In the genomic region with DNA sequence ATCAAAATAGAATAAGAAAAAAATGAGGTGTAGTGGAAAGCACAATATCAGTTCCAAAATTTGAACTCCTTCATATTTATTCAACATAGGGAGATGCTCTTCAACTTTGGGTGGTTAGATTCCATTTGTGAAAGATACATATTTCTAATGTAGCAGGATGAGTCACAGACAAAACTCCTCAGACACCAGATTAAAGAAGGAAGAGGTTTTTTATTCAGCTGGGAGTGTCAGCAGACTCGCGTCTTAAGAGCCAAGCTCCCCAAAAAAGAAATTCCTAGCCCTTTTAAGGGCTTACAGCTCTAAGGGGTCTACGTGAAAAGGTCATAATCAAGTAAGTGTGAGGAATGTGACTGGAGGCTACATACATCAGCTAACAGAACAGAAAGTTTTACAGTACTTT, we compare ENCODE assay signal across 18 cellular contexts. TPM values are rescaled to one million over a fixed set of nuclear protein-coding genes. Genes with fewer than 3 reads are reported as not detected.
A peak's percentile ranks its signal among the peaks of the same experiment; 100 is the strongest.
DNase-seq lines count a peak whose midpoint lies in the region; ATAC-seq, FAIRE-seq and TF ChIP-seq lines count a peak whose summit lies in the region.
"Had no signal": no experiment of that assay in that cellular context is flagged by ENCODE, and none has a peak within 500 bp of the region (broad histone marks: within the 10 kb centered on the region; RNA-seq: fewer than 3 reads in every experiment).

No MANE protein-coding gene starts in this region.

- H3F3A ChIP-seq in PC-3 (ENCODE audit: low read length, unreplicated experiment): no peaks in the 10 kb centered on the region

- TF ChIP-seq CTCF in PC-3 (conservative IDR thresholded peaks at IDR 0.05; ENCODE audit: low read depth, low read length) (no peak), nephron (IDR thresholded peaks at IDR 0.05; ENCODE audit: unreplicated experiment in 3 of 3) (no peak), GM13976 (IDR thresholded peaks at IDR 0.05; ENCODE audit: borderline replicate concordance, control extremely low read depth, extremely low read depth, insufficient read depth, missing control alignments) (no peak), HepG2 (CRISPR knock-in tag; IDR thresholded peaks at IDR 0.05) (no peak)

- H3K4me1 Mint-ChIP-seq in nephron: peaks cover 13% of the 10 kb centered on the region
- H3K4me1 Mint-ChIP-seq in effector memory CD8-positive, alpha-beta T cell (ENCODE audit: low read depth in 2 of 2): no peaks in the 10 kb centered on the region

- H2AFZ ChIP-seq in PC-3 (ENCODE audit: low read length): no peak overlapping the region
- no peak overlapping the region for H2AFZ ChIP-seq in HepG2 (ENCODE audit: low read length)
- H2AFZ ChIP-seq: PC-9 had no signal

- peaks cover 29% of the 10 kb centered on the region for H3K9me3 ChIP-seq in PC-3 (ENCODE audit: low read length)
- H3K9me3 ChIP-seq in HepG2 (ENCODE audit: low read length): peaks cover 27% of the 10 kb centered on the region
- H3K9me3 ChIP-seq: HAP-1 had no signal

- no peak for TF ChIP-seq POLR2A in HepG2 (IDR thresholded peaks at IDR 0.05; ENCODE audit: insufficient read depth in 1 of 2, low read depth in 2 of 2, low read length in 2 of 2)

- intact Hi-C loops in PC-3 (cut with micrococcal nuclease) (loop anchor here (1.0 kb wide), 1 partner anchor 132 kb away; no protein-coding TSS in a partner anchor), HepG2 (cut with micrococcal nuclease; ENCODE audit: unreplicated experiment) (no loop called here)

- H3K27ac Mint-ChIP-seq in nephron: peak overlapping the region in 2 of 3 experiments; percentile 5 to 59
- H3K27ac Mint-ChIP-seq in effector memory CD8-positive, alpha-beta T cell: no peak overlapping the region
- H3K27ac Mint-ChIP-seq: CD4-positive, alpha-beta T cell had no signal

- TF ChIP-seq RAD21 in HepG2 (CRISPR knock-in tag; IDR thresholded peaks at IDR 0.05): no peak

- in situ Hi-C loops in GM13976 (cut with MboI; ENCODE audit: low sequenced_read_pairs, unreplicated experiment): no loop called here
- in situ Hi-C loops in HepG2 (cut with HindIII; ENCODE audit: extremely low pct_ligation_motif_present, low pct_unique_long_range_greater_than_20kb): no loop called here

- H3K27ac ChIP-seq in PC-3 (ENCODE audit: low read length) (peak overlapping the region; percentile 52), HepG2 (ENCODE audit: extremely low read length, insufficient read depth, low read length) (no peak overlapping the region)
- H3K27ac ChIP-seq: PC-9 had no signal

- H3K4me3 Mint-ChIP-seq in nephron: no peak overlapping the region
- no peak overlapping the region for H3K4me3 Mint-ChIP-seq in effector memory CD8-positive, alpha-beta T cell
- H3K4me3 Mint-ChIP-seq: CD4-positive, alpha-beta T cell had no signal

- peak; percentile 7 for DNase-seq in GM03348 (ENCODE audit: low spot score)
- peak; percentile 40 for DNase-seq in PC-3
- peak; percentile 66 for DNase-seq in dedifferentiated amniotic fluid mesenchymal stem cell (ENCODE audit: extremely low spot score)
- DNase-seq in effector memory CD8-positive, alpha-beta T cell: no peak
- no peak for DNase-seq in NCI-H446 (lab: John Stamatoyannopoulos, UW)
- DNase-seq in GM13976 (ENCODE audit: low spot score): no peak
- no peak for DNase-seq in HepG2 (ENCODE audit: low spot score)
- DNase-seq: CD4-positive, alpha-beta T cell; DMS153; NCI-H1417; NCI-H187; NCI-H2227 treated with DMSO at 0.1 percent for 48 hours; NCI-H524 treated with DMSO at 0.1 percent for 48 hours; PC-9 had no signal

- POLR2A ChIA-PET in PC-3 (lab: Charles Lee; ENCODE audit: unreplicated experiment) (interaction anchor here (0.7 kb wide), 1 partner anchor 478 kb away, joined by 5 read pairs; no protein-coding TSS in a partner anchor), HepG2 (lab: Yijun Ruan, JAX) (interaction anchor here (1.7 kb wide), 1 partner anchor 55 kb away, joined by 3 read pairs; a partner anchor contains a TSS)

- H3K27me3 ChIP-seq in PC-3 (ENCODE audit: low read length) (no peaks in the 10 kb centered on the region), HepG2 (ENCODE audit: control insufficient read depth in 1 of 2, insufficient read depth in 2 of 2, low read length in 2 of 2) (no peaks in the 10 kb centered on the region)

- no peak for FAIRE-seq in HepG2 (lab: Jason Lieb, UNC)
- FAIRE-seq: A204.1, GM12892 had no signal

- H3K4me3 ChIP-seq in PC-3 (ENCODE audit: low read length) (no peak overlapping the region), HepG2 (replicated peaks in 1 of 3; ENCODE audit: insufficient read depth in 1 of 3, low read depth in 2 of 3, low read length in 3 of 3) (no peak overlapping the region)
- H3K4me3 ChIP-seq: HAP-1, PC-9 had no signal

- H3K36me3 Mint-ChIP-seq in nephron (ENCODE audit: low read depth): peaks cover 48% of the 10 kb centered on the region
- peaks cover 3% of the 10 kb centered on the region for H3K36me3 Mint-ChIP-seq in effector memory CD8-positive, alpha-beta T cell (ENCODE audit: insufficient read depth)

- H3K27me3 Mint-ChIP-seq in nephron (ENCODE audit: low read depth): no peaks in the 10 kb centered on the region
- no peaks in the 10 kb centered on the region for H3K27me3 Mint-ChIP-seq in effector memory CD8-positive, alpha-beta T cell
- H3K27me3 Mint-ChIP-seq: CD4-positive, alpha-beta T cell had no signal

- H4K20me1 ChIP-seq in PC-3 (ENCODE audit: low read length) (no peaks in the 10 kb centered on the region), HepG2 (ENCODE audit: insufficient read depth, low read length) (no peaks in the 10 kb centered on the region)

- H3K4me2 ChIP-seq in PC-3 (ENCODE audit: low read length): peak overlapping the region; percentile 26
- no peak overlapping the region for H3K4me2 ChIP-seq in HepG2 (ENCODE audit: low read depth, low read length)
- H3K4me2 ChIP-seq: PC-9 had no signal

- TF ChIP-seq EP300 in HepG2 (IDR thresholded peaks at IDR 0.05; ENCODE audit: low read depth in 2 of 2, low read length in 2 of 2): no peak
- no peak for TF ChIP-seq EP300 in HepG2 (CRISPR knock-in tag; IDR thresholded peaks at IDR 0.05; ENCODE audit: borderline replicate concordance)

- CTCF ChIA-PET in PC-3 (lab: Charles Lee): interaction anchor here (0.7 kb wide), 1 partner anchor 193 kb away, joined by 3 read pairs; no protein-coding TSS in a partner anchor
- CTCF ChIA-PET in HepG2 (lab: Yijun Ruan, JAX; ENCODE audit: low intra/inter-chr PET ratio, low total read pairs): no interaction called here

- peaks cover 19% of the 10 kb centered on the region for H3K4me1 ChIP-seq in PC-3 (ENCODE audit: insufficient read depth, low read length)
- H3K4me1 ChIP-seq in HepG2 (ENCODE audit: insufficient read depth, low read length): 0 out of 2 replicates have a peak, but pooled peaks cover 6% of the 10 kb centered on the region
- H3K4me1 ChIP-seq: HAP-1 had no signal

- H3K9ac ChIP-seq in PC-3 (ENCODE audit: low read length) (no peak overlapping the region), HepG2 (ENCODE audit: insufficient read depth, low read depth, low read length) (no peak overlapping the region)

- H3K79me2 ChIP-seq in PC-3 (ENCODE audit: low read length) (no peaks in the 10 kb centered on the region), HepG2 (ENCODE audit: insufficient read depth, low read length) (no peaks in the 10 kb centered on the region)

- whole genome bisulfite sequencing in HepG2 (ENCODE audit: low lambda C conversion rate): 61% methylated on average over 3 of the region's 3 CpGs

- H3K9me2 ChIP-seq in PC-3 (replicated peaks; ENCODE audit: low read length): no peaks in the 10 kb centered on the region

- peaks cover 39% of the 10 kb centered on the region for H3K9me3 Mint-ChIP-seq in nephron
- peaks cover 10 to 22% of the 10 kb centered on the region in 2 donors for H3K9me3 Mint-ChIP-seq in effector memory CD8-positive, alpha-beta T cell

- no TSS peak for BruUV-seq in PC-3 (replicated peaks; lab: Mats Ljungman, UMichigan)
- BruUV-seq in HepG2 (replicated peaks; lab: Mats Ljungman, UMichigan): no TSS peak

- ATAC-seq in PC-3: peak; percentile 43; the same call in 1 of the 2 replicates
- ATAC-seq in effector memory CD8-positive, alpha-beta T cell (replicated peaks): no peak
- no peak for ATAC-seq in HepG2

- H3K36me3 ChIP-seq in PC-3 (ENCODE audit: low read depth, low read length) (peaks cover 35% of the 10 kb centered on the region), HepG2 (replicated peaks in 1 of 2; ENCODE audit: control insufficient read depth in 1 of 2, insufficient read depth in 2 of 2, low read length in 2 of 2) (no peaks in the 10 kb centered on the region)
- H3K36me3 ChIP-seq: HAP-1 had no signal

RNA-seq across cellular contexts. Expression of a gene that starts 6.8 kb away (rescaled TPM):
- total RNA-seq in PC-3 (2014; rRNA removed) (9.6 and 11.4 TPM in 2 replicates), HepG2 (2016; rRNA removed; fragmentation: Illumina TruSeq; extraction: Trizol) (14.5 and 21.9 TPM in 2 replicates)
- 1.3 and 1.5 TPM in 2 replicates for total RNA-seq in HepG2 (2016; cell fraction: cytosol; rRNA removed; fragmentation: Illumina TruSeq; extraction: Trizol; ENCODE audit: low read depth)
- 13.9 and 17.8 TPM in 2 replicates for total RNA-seq in HepG2 (2016; cell fraction: insoluble cytoplasmic fraction; rRNA removed; fragmentation: Illumina TruSeq; extraction: Trizol)
- total RNA-seq in HepG2 (2016; cell fraction: membrane; rRNA removed; fragmentation: Illumina TruSeq; extraction: Trizol): 5.3 and 6.0 TPM in 2 replicates
- 14.6 and 16.6 TPM in 2 replicates for total RNA-seq in HepG2 (2016; cell fraction: nucleus; rRNA removed; fragmentation: Illumina TruSeq; extraction: Trizol)
- 5.0 and 6.1 TPM in 2 replicates for polyA plus RNA-seq in HepG2 (2011; rRNA removed)
- 1.9 and 2.4 TPM in 2 replicates for polyA plus RNA-seq in HepG2 (2011; cell fraction: cytosol; rRNA removed)
- 14.9 and 16.5 TPM in 2 replicates for polyA plus RNA-seq in HepG2 (2011; cell fraction: nucleus; rRNA removed)
- 4.5 and 4.9 TPM in 2 replicates for polyA plus RNA-seq in HepG2 (2012)
- polyA plus RNA-seq in HepG2 (2016; cell fraction: cytosol; fragmentation: Illumina TruSeq; extraction: Trizol; ENCODE audit: low read depth): 0.31 and 0.52 TPM in 2 replicates
- polyA plus RNA-seq in HepG2 (2016; cell fraction: insoluble cytoplasmic fraction; fragmentation: Illumina TruSeq; extraction: Trizol; ENCODE audit: low read depth): 5.1 and 5.8 TPM in 2 replicates
- polyA plus RNA-seq in HepG2 (2016; cell fraction: membrane; fragmentation: Illumina TruSeq; extraction: Trizol; ENCODE audit: low read depth): 1.0 TPM in 2 replicates
- 9.1 and 9.4 TPM in 2 replicates for polyA plus RNA-seq in HepG2 (2016; cell fraction: nucleus; fragmentation: Illumina TruSeq; extraction: Trizol; ENCODE audit: insufficient read depth, low read depth)
- 7.5 and 7.6 TPM in 2 replicates for polyA minus RNA-seq in HepG2 (2011; rRNA and poly(A)+ RNA removed; ENCODE audit: low replicate concordance)
- polyA minus RNA-seq in HepG2 (2011; cell fraction: cytosol; rRNA and poly(A)+ RNA removed): 4.0 and 4.8 TPM in 2 replicates
- 31.7 and 43.5 TPM in 2 replicates for polyA minus RNA-seq in HepG2 (2011; cell fraction: nucleus; rRNA and poly(A)+ RNA removed)

RNA-seq across cellular contexts. Expression of a gene that starts 22.7 kb away (rescaled TPM):
- 13.1 and 25.6 TPM in 2 replicates for total RNA-seq in PC-3 (2014; rRNA removed)
- 8.7 and 9.9 TPM in 2 replicates for total RNA-seq in HepG2 (2016; rRNA removed; fragmentation: Illumina TruSeq; extraction: Trizol)
- 2.1 and 3.8 TPM in 2 replicates for total RNA-seq in HepG2 (2016; cell fraction: cytosol; rRNA removed; fragmentation: Illumina TruSeq; extraction: Trizol; ENCODE audit: low read depth)
- 8.7 and 9.3 TPM in 2 replicates for total RNA-seq in HepG2 (2016; cell fraction: insoluble cytoplasmic fraction; rRNA removed; fragmentation: Illumina TruSeq; extraction: Trizol)
- total RNA-seq in HepG2 (2016; cell fraction: membrane; rRNA removed; fragmentation: Illumina TruSeq; extraction: Trizol): 7.5 and 9.9 TPM in 2 replicates
- total RNA-seq in HepG2 (2016; cell fraction: nucleus; rRNA removed; fragmentation: Illumina TruSeq; extraction: Trizol): 8.5 and 10.7 TPM in 2 replicates
- 2.8 and 3.4 TPM in 2 replicates for polyA plus RNA-seq in HepG2 (2011; rRNA removed)
- polyA plus RNA-seq in HepG2 (2011; cell fraction: cytosol; rRNA removed): 0.72 and 0.95 TPM in 2 replicates
- polyA plus RNA-seq in HepG2 (2011; cell fraction: nucleus; rRNA removed): 2.3 and 3.4 TPM in 2 replicates
- 2.1 and 3.1 TPM in 2 replicates for polyA plus RNA-seq in HepG2 (2012)
- polyA plus RNA-seq in HepG2 (2016; cell fraction: cytosol; fragmentation: Illumina TruSeq; extraction: Trizol; ENCODE audit: low read depth): 0.43 and 0.53 TPM in 2 replicates
- polyA plus RNA-seq in HepG2 (2016; cell fraction: insoluble cytoplasmic fraction; fragmentation: Illumina TruSeq; extraction: Trizol; ENCODE audit: low read depth): 2.8 and 3.3 TPM in 2 replicates
- 0.96 and 1.3 TPM in 2 replicates for polyA plus RNA-seq in HepG2 (2016; cell fraction: membrane; fragmentation: Illumina TruSeq; extraction: Trizol; ENCODE audit: low read depth)
- 6.7 and 8.5 TPM in 2 replicates for polyA plus RNA-seq in HepG2 (2016; cell fraction: nucleus; fragmentation: Illumina TruSeq; extraction: Trizol; ENCODE audit: insufficient read depth, low read depth)
- 1.5 and 3.8 TPM in 2 replicates for polyA minus RNA-seq in HepG2 (2011; rRNA and poly(A)+ RNA removed; ENCODE audit: low replicate concordance)
- polyA minus RNA-seq in HepG2 (2011; cell fraction: cytosol; rRNA and poly(A)+ RNA removed): 2.3 and 2.6 TPM in 2 replicates
- polyA minus RNA-seq in HepG2 (2011; cell fraction: nucleus; rRNA and poly(A)+ RNA removed): 9.1 and 11.7 TPM in 2 replicates

RNA-seq across cellular contexts. Expression of a gene that starts 43.6 kb away (rescaled TPM):
- total RNA-seq in PC-3 (2014; rRNA removed) (15.8 and 16.5 TPM in 2 replicates), HepG2 (2016; rRNA removed; fragmentation: Illumina TruSeq; extraction: Trizol) (16.2 and 20.8 TPM in 2 replicates)
- 4.3 and 5.4 TPM in 2 replicates for total RNA-seq in HepG2 (2016; cell fraction: cytosol; rRNA removed; fragmentation: Illumina TruSeq; extraction: Trizol; ENCODE audit: low read depth)
- 15.5 and 20.2 TPM in 2 replicates for total RNA-seq in HepG2 (2016; cell fraction: insoluble cytoplasmic fraction; rRNA removed; fragmentation: Illumina TruSeq; extraction: Trizol)
- total RNA-seq in HepG2 (2016; cell fraction: membrane; rRNA removed; fragmentation: Illumina TruSeq; extraction: Trizol): 8.0 and 9.4 TPM in 2 replicates
- total RNA-seq in HepG2 (2016; cell fraction: nucleus; rRNA removed; fragmentation: Illumina TruSeq; extraction: Trizol): 12.3 and 15.9 TPM in 2 replicates
- 11.6 and 12.0 TPM in 2 replicates for polyA plus RNA-seq in HepG2 (2011; rRNA removed)
- polyA plus RNA-seq in HepG2 (2011; cell fraction: cytosol; rRNA removed): 7.6 and 10.7 TPM in 2 replicates
- 11.5 and 13.2 TPM in 2 replicates for polyA plus RNA-seq in HepG2 (2011; cell fraction: nucleus; rRNA removed)
- 11.2 and 15.1 TPM in 2 replicates for polyA plus RNA-seq in HepG2 (2012)
- 3.3 and 3.7 TPM in 2 replicates for polyA plus RNA-seq in HepG2 (2016; cell fraction: cytosol; fragmentation: Illumina TruSeq; extraction: Trizol; ENCODE audit: low read depth)
- 12.8 and 13.8 TPM in 2 replicates for polyA plus RNA-seq in HepG2 (2016; cell fraction: insoluble cytoplasmic fraction; fragmentation: Illumina TruSeq; extraction: Trizol; ENCODE audit: low read depth)
- 4.2 TPM in 2 replicates for polyA plus RNA-seq in HepG2 (2016; cell fraction: membrane; fragmentation: Illumina TruSeq; extraction: Trizol; ENCODE audit: low read depth)
- 29.0 and 29.2 TPM in 2 replicates for polyA plus RNA-seq in HepG2 (2016; cell fraction: nucleus; fragmentation: Illumina TruSeq; extraction: Trizol; ENCODE audit: insufficient read depth, low read depth)
- polyA minus RNA-seq in HepG2 (2011; rRNA and poly(A)+ RNA removed; ENCODE audit: low replicate concordance): 2.6 and 3.2 TPM in 2 replicates
- polyA minus RNA-seq in HepG2 (2011; cell fraction: cytosol; rRNA and poly(A)+ RNA removed): 7.1 and 7.8 TPM in 2 replicates
- 20.2 and 28.2 TPM in 2 replicates for polyA minus RNA-seq in HepG2 (2011; cell fraction: nucleus; rRNA and poly(A)+ RNA removed)

RNA-seq across cellular contexts. Expression of a gene that starts 54.6 kb away (rescaled TPM):
- 4.4 and 6.6 TPM in 2 replicates for total RNA-seq in PC-3 (2014; rRNA removed)
- 9.6 and 15.1 TPM in 2 replicates for total RNA-seq in HepG2 (2016; rRNA removed; fragmentation: Illumina TruSeq; extraction: Trizol)
- 0.61 and 0.88 TPM in 2 replicates for total RNA-seq in HepG2 (2016; cell fraction: cytosol; rRNA removed; fragmentation: Illumina TruSeq; extraction: Trizol; ENCODE audit: low read depth)
- total RNA-seq in HepG2 (2016; cell fraction: insoluble cytoplasmic fraction; rRNA removed; fragmentation: Illumina TruSeq; extraction: Trizol): 10.0 and 15.9 TPM in 2 replicates
- total RNA-seq in HepG2 (2016; cell fraction: membrane; rRNA removed; fragmentation: Illumina TruSeq; extraction: Trizol): 3.2 and 4.0 TPM in 2 replicates
- total RNA-seq in HepG2 (2016; cell fraction: nucleus; rRNA removed; fragmentation: Illumina TruSeq; extraction: Trizol): 6.3 and 7.8 TPM in 2 replicates
- polyA plus RNA-seq in HepG2 (2011; rRNA removed): 1.7 and 1.9 TPM in 2 replicates
- 0.59 and 1.3 TPM in 2 replicates for polyA plus RNA-seq in HepG2 (2011; cell fraction: cytosol; rRNA removed)
- 0.95 and 1.1 TPM in 2 replicates for polyA plus RNA-seq in HepG2 (2011; cell fraction: nucleus; rRNA removed)
- polyA plus RNA-seq in HepG2 (2012): 2.5 and 2.6 TPM in 2 replicates
- 0.11 and 0.18 TPM in 2 replicates for polyA plus RNA-seq in HepG2 (2016; cell fraction: cytosol; fragmentation: Illumina TruSeq; extraction: Trizol; ENCODE audit: low read depth)
- 5.5 and 6.4 TPM in 2 replicates for polyA plus RNA-seq in HepG2 (2016; cell fraction: insoluble cytoplasmic fraction; fragmentation: Illumina TruSeq; extraction: Trizol; ENCODE audit: low read depth)
- 0.48 and 0.65 TPM in 2 replicates for polyA plus RNA-seq in HepG2 (2016; cell fraction: membrane; fragmentation: Illumina TruSeq; extraction: Trizol; ENCODE audit: low read depth)
- polyA plus RNA-seq in HepG2 (2016; cell fraction: nucleus; fragmentation: Illumina TruSeq; extraction: Trizol; ENCODE audit: insufficient read depth, low read depth): 3.9 and 4.0 TPM in 2 replicates
- polyA minus RNA-seq in HepG2 (2011; rRNA and poly(A)+ RNA removed; ENCODE audit: low replicate concordance): 1.8 and 2.2 TPM in 2 replicates
- 2.8 and 4.0 TPM in 2 replicates for polyA minus RNA-seq in HepG2 (2011; cell fraction: cytosol; rRNA and poly(A)+ RNA removed)
- 9.3 and 12.1 TPM in 2 replicates for polyA minus RNA-seq in HepG2 (2011; cell fraction: nucleus; rRNA and poly(A)+ RNA removed)

Comparison
In these comparisons a context has a peak if more than half of its experiments do, and no peak if none do; other contexts are left out.
1. DNase-seq: peak in GM03348 (single experiment), PC-3 (single experiment) and dedifferentiated amniotic fluid mesenchymal stem cell (single experiment); none in effector memory CD8-positive, alpha-beta T cell (0 of 3), NCI-H446 (0 of 2), GM13976 (single experiment) and HepG2 (single experiment).
2. H3K27ac Mint-ChIP-seq: peak in nephron (2 of 3); none in effector memory CD8-positive, alpha-beta T cell (0 of 2).